ENCODE assay signal across 20 cellular contexts in the genomic region with DNA sequence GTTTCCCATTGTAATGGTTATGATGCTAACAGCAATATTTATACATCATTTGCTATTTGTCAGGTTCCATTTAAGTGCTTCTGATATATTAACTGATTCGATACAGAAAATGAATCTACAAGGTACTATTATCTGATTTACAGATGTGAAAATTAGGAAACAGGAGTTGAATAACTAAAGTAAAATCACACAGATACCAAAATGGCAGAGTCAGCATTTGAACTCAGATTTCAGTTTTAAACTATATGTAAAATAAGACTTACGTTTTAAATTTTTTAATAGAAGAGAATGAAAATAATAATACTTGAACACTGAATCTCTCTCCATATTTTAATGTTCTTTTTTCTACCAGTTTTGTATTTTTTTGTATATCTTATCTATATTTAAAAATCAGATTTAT.
DNase-seq lines count a peak whose midpoint lies in the region; ATAC-seq, FAIRE-seq and TF ChIP-seq lines count a peak whose summit lies in the region.
"Had no signal": no experiment of that assay in that cellular context is flagged by ENCODE, and none has a peak within 500 bp of the region (broad histone marks: within the 10 kb centered on the region; RNA-seq: fewer than 3 reads in every experiment).

No MANE protein-coding gene starts in this region.

- ATAC-seq in HepG2 (no peak), right lobe of liver (no peak), Right ventricle myocardium superior (ENCODE audit: poor library complexity) (no peak), HG03378 (IDR thresholded peaks at IDR 0.05; ENCODE audit: unreplicated experiment) (no peak)
- ATAC-seq: HCT116 had no signal

- H2AFZ ChIP-seq in HepG2 (ENCODE audit: low read length): no peak overlapping the region

- CTCF ChIA-PET in HepG2 (lab: Yijun Ruan, JAX; ENCODE audit: low intra/inter-chr PET ratio, low total read pairs): no interaction called here

- POLR2A ChIA-PET in HepG2 (lab: Yijun Ruan, JAX): no interaction called here

- TF ChIP-seq RAD21 in HepG2 (CRISPR knock-in tag; IDR thresholded peaks at IDR 0.05): no peak

- H3K36me3 ChIP-seq in HepG2 (replicated peaks in 1 of 2; ENCODE audit: control insufficient read depth in 1 of 2, insufficient read depth in 2 of 2, low read length in 2 of 2): no peaks in the 10 kb centered on the region
- H3K36me3 ChIP-seq in right lobe of liver: no peaks in the 10 kb centered on the region
- H3K36me3 ChIP-seq: BE2C had no signal

- H3K27ac ChIP-seq in HepG2 (ENCODE audit: extremely low read length, insufficient read depth, low read length) (no peak overlapping the region), right lobe of liver (no peak overlapping the region)

- WGBS in HepG2 (ENCODE audit: low lambda C conversion rate): 12% methylated on average over 2 of the region's 2 CpGs
- 75% methylated on average over 2 of the region's 2 CpGs for WGBS in right lobe of liver (ENCODE audit: insufficient coverage, low coverage, low lambda C conversion rate, missing lambda C conversion rate)

- H3K9ac ChIP-seq in HepG2 (ENCODE audit: insufficient read depth, low read depth, low read length): no peak overlapping the region

- H3K79me2 ChIP-seq in HepG2 (ENCODE audit: insufficient read depth, low read length): no peaks in the 10 kb centered on the region

- H3K4me3 ChIP-seq in HepG2 (replicated peaks in 1 of 3; ENCODE audit: insufficient read depth in 1 of 3, low read depth in 2 of 3, low read length in 3 of 3) (no peak overlapping the region), right lobe of liver (no peak overlapping the region)

- peaks cover 32% of the 10 kb centered on the region for H3K9me3 ChIP-seq in HepG2 (ENCODE audit: low read length)
- no peaks in the 10 kb centered on the region for H3K9me3 ChIP-seq in right lobe of liver
- H3K9me3 ChIP-seq: BE2C had no signal

- TF ChIP-seq CTCF in HepG2 (CRISPR knock-in tag; IDR thresholded peaks at IDR 0.05) (no peak), right lobe of liver (IDR thresholded peaks at IDR 0.05) (no peak)

- no peaks in the 10 kb centered on the region for H4K20me1 ChIP-seq in HepG2 (ENCODE audit: insufficient read depth, low read length)

- FAIRE-seq in HepG2 (lab: Jason Lieb, UNC) (no peak), RCC 7860 (lab: Jason Lieb, UNC) (peak; percentile 69), frontal cortex (lab: Jason Lieb, UNC) (peak; percentile 19)

- TF ChIP-seq EP300 in HepG2 (IDR thresholded peaks at IDR 0.05; ENCODE audit: low read depth in 2 of 2, low read length in 2 of 2) (no peak), HepG2 (CRISPR knock-in tag; IDR thresholded peaks at IDR 0.05; ENCODE audit: borderline replicate concordance) (no peak)

- H3K27me3 ChIP-seq in HepG2 (ENCODE audit: control insufficient read depth in 1 of 2, insufficient read depth in 2 of 2, low read length in 2 of 2): no peaks in the 10 kb centered on the region
- H3K27me3 ChIP-seq in right lobe of liver: no peaks in the 10 kb centered on the region
- H3K27me3 ChIP-seq: BE2C had no signal

- no TSS peak for BruUV-seq in HepG2 (replicated peaks; lab: Mats Ljungman, UMichigan)

- H3K4me2 ChIP-seq in HepG2 (ENCODE audit: low read depth, low read length): no peak overlapping the region

- in situ Hi-C loops in HepG2 (cut with HindIII; ENCODE audit: extremely low pct_ligation_motif_present, low pct_unique_long_range_greater_than_20kb): no loop called here

- TF ChIP-seq POLR2A in HepG2 (IDR thresholded peaks at IDR 0.05; ENCODE audit: insufficient read depth in 1 of 2, low read depth in 2 of 2, low read length in 2 of 2) (no peak), right lobe of liver (IDR thresholded peaks at IDR 0.05) (no peak)

- intact Hi-C loops in HepG2 (cut with micrococcal nuclease; ENCODE audit: unreplicated experiment) (no loop called here), right lobe of liver (cut with DNase I) (no loop called here), Right ventricle myocardium superior (cut with DNase I) (no loop called here)

- DNase-seq in HepG2 (ENCODE audit: low spot score) (no peak), right lobe of liver (no peak), RCC 7860 (ENCODE audit: low spot score) (no peak), frontal cortex (ENCODE audit: low spot score in 2 of 2) (no peak), Right ventricle myocardium superior (no peak), iPS-NIHi11 (ENCODE audit: low spot score) (no peak)
- DNase-seq: 8988T; ACHN; BE2C; C1 segment of cervical spinal cord; CD4-positive, CD25-positive, alpha-beta regulatory T cell; CD8-positive, alpha-beta memory T cell; COR-L47; DMS79; GF-D8; GOT3; H7; HFFc6 had no signal

- H3K4me1 ChIP-seq in HepG2 (ENCODE audit: insufficient read depth, low read length) (no peaks in the 10 kb centered on the region), right lobe of liver (no peaks in the 10 kb centered on the region)
- H3K4me1 ChIP-seq: BE2C had no signal

TF ChIP-seq in HepG2, 621 proteins besides CTCF, POLR2A, EP300 and RAD21 (continues in another document):
- TF ChIP-seq SP1 (IDR thresholded peaks at IDR 0.05): no peak
- TF ChIP-seq SP1 (CRISPR knock-in tag; IDR thresholded peaks at IDR 0.05): no peak
- TF ChIP-seq ZNF567 (CRISPR knock-in tag; IDR thresholded peaks at IDR 0.05; ENCODE audit: borderline replicate concordance): no peak
- peak; percentile 40 to 80; a peak in 3 of 4 replicates for TF ChIP-seq MAFK (conservative IDR thresholded peaks at IDR 0.05 in 1 of 2, IDR thresholded peaks at IDR 0.05 in 1 of 2; ENCODE audit: low read length in 2 of 2)
- no peak for TF ChIP-seq ZBED4 (CRISPR knock-in tag; IDR thresholded peaks at IDR 0.05; ENCODE audit: borderline replicate concordance)
- TF ChIP-seq NR1H2 (CRISPR knock-in tag; IDR thresholded peaks at IDR 0.05; ENCODE audit: borderline replicate concordance, low read depth): no peak
- TF ChIP-seq PAXIP1 (CRISPR knock-in tag; conservative IDR thresholded peaks at IDR 0.05): no peak
- TF ChIP-seq ZNF672 (CRISPR knock-in tag; IDR thresholded peaks at IDR 0.05): no peak
